10 cellular contexts compared by ENCODE assay signal in the genomic region with DNA sequence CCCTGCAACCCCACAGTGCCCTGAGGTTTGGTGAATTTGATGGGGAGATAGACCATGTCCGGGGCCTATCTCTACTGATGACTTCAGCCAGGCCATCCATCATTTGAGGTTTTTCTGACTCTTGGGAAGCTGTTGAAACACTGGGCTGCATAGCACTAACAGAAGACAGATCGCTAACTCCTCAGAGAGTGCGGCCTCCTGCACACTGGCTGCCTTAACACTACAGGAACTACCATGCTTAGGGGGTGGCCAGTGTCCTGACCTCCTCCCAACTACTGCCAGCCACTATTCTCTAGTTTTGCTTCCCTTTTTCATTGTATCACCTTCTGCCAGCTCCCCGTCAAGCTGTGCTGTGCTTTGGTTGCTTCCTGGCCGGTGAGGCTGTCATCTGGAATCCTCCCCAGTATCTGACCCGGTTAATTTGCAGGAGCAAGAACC. TPM values are rescaled to one million over a fixed set of nuclear protein-coding genes. Genes with fewer than 3 reads are reported as not detected.
DNase-seq lines count a peak whose midpoint lies in the region; TF ChIP-seq lines count a peak whose summit lies in the region.
"Had no signal": no experiment of that assay in that cellular context is flagged by ENCODE, and none has a peak within 500 bp of the region (broad histone marks: within the 10 kb centered on the region; RNA-seq: fewer than 3 reads in every experiment).

No MANE protein-coding gene starts in this region.

- peaks cover 45% of the 10 kb centered on the region for H3K36me3 Mint-ChIP-seq in activated CD4-positive, alpha-beta memory T cell treated with anti-CD3 and anti-CD28 coated beads for 36 hours
- peaks cover 29% of the 10 kb centered on the region for H3K36me3 Mint-ChIP-seq in activated CD4-positive, alpha-beta memory T cell treated with anti-CD3 and anti-CD28 coated beads, Interleukin-2, amount 10 ng/mL, durations not matched to agents 7 days and 5 days (ENCODE audit: low read depth)
- H3K36me3 Mint-ChIP-seq in brain (peaks cover 33% of the 10 kb centered on the region), mesothelial cell of epicardium (peaks cover 13% of the 10 kb centered on the region)

- no peak overlapping the region for H3K4me2 ChIP-seq in MM.1S (ENCODE audit: low read depth, low read length)

- H3K9me3 ChIP-seq in transverse colon (no peaks in the 10 kb centered on the region), testis (no peaks in the 10 kb centered on the region), MM.1S (replicated peaks; ENCODE audit: insufficient read depth, low read length) (no peaks in the 10 kb centered on the region)

- WGBS in transverse colon (ENCODE audit: low coverage in 1 of 2), 2 donors: 71% methylated on average over 6 of the region's 6 CpGs; no CpG with 5 or more reads in 1 of the 2 donors
- WGBS in testis, 2 donors: 39 to 60% methylated on average over 6 of the region's 6 CpGs

- H3K27ac ChIP-seq in transverse colon: peak overlapping the region; percentile 69 to 87 (median 76)
- peak overlapping the region in 1 of 2 donors; percentile 73 for H3K27ac ChIP-seq in testis
- H3K27ac ChIP-seq in MM.1S (ENCODE audit: low read length): no peak overlapping the region
- H3K27ac ChIP-seq: HL-60 had no signal

- POLR2A ChIA-PET in activated CD4-positive, alpha-beta memory T cell treated with anti-CD3 and anti-CD28 coated beads for 36 hours (lab: Charles Lee): no interaction called here
- POLR2A ChIA-PET in activated CD4-positive, alpha-beta memory T cell treated with anti-CD3 and anti-CD28 coated beads, Interleukin-2, amount 10 ng/mL, durations not matched to agents 7 days and 5 days (lab: Charles Lee): no interaction called here

- no peaks in the 10 kb centered on the region for H3K9me2 ChIP-seq in MM.1S (replicated peaks; ENCODE audit: insufficient read depth, low read length)

- DNase-seq in activated CD4-positive, alpha-beta memory T cell treated with anti-CD3 and anti-CD28 coated beads for 36 hours: no peak
- no peak for DNase-seq in activated CD4-positive, alpha-beta memory T cell treated with anti-CD3 and anti-CD28 coated beads, Interleukin-2, amount 10 ng/mL, durations not matched to agents 7 days and 5 days
- DNase-seq in mesothelial cell of epicardium (ENCODE audit: low spot score in 2 of 2, unreplicated experiment in 2 of 2): no peak
- DNase-seq in transverse colon: peak; percentile 26
- no peak for DNase-seq in NCI-H1436 (lab: John Stamatoyannopoulos, UW)
- no peak for DNase-seq in testis
- no peak for DNase-seq in MM.1S
- DNase-seq: central memory CD4-positive, alpha-beta T cell had no signal

- CTCF ChIA-PET in activated CD4-positive, alpha-beta memory T cell treated with anti-CD3 and anti-CD28 coated beads for 36 hours (lab: Charles Lee): no interaction called here
- CTCF ChIA-PET in activated CD4-positive, alpha-beta memory T cell treated with anti-CD3 and anti-CD28 coated beads, Interleukin-2, amount 10 ng/mL, durations not matched to agents 7 days and 5 days (lab: Charles Lee): interaction anchor here (1.0 kb wide), 1 partner anchor 404 kb away, joined by 4 read pairs; a partner anchor contains a TSS

- TF ChIP-seq EP300 in transverse colon (IDR thresholded peaks at IDR 0.05; ENCODE audit: low read depth): no peak

- no peaks in the 10 kb centered on the region for H3K79me2 ChIP-seq in MM.1S (ENCODE audit: low read length)

- H3K4me3 Mint-ChIP-seq in activated CD4-positive, alpha-beta memory T cell treated with anti-CD3 and anti-CD28 coated beads for 36 hours: no peak overlapping the region
- H3K4me3 Mint-ChIP-seq in activated CD4-positive, alpha-beta memory T cell treated with anti-CD3 and anti-CD28 coated beads, Interleukin-2, amount 10 ng/mL, durations not matched to agents 7 days and 5 days: no peak overlapping the region
- peak overlapping the region; percentile 5 to 72 (median 60) for H3K4me3 Mint-ChIP-seq in brain
- no peak overlapping the region for H3K4me3 Mint-ChIP-seq in mesothelial cell of epicardium

- H3K27me3 Mint-ChIP-seq in activated CD4-positive, alpha-beta memory T cell treated with anti-CD3 and anti-CD28 coated beads for 36 hours: no peaks in the 10 kb centered on the region
- H3K27me3 Mint-ChIP-seq in activated CD4-positive, alpha-beta memory T cell treated with anti-CD3 and anti-CD28 coated beads, Interleukin-2, amount 10 ng/mL, durations not matched to agents 7 days and 5 days: no peaks in the 10 kb centered on the region
- no peaks in the 10 kb centered on the region for H3K27me3 Mint-ChIP-seq in brain
- H3K27me3 Mint-ChIP-seq in mesothelial cell of epicardium (ENCODE audit: low read depth): no peaks in the 10 kb centered on the region

- H3K4me3 ChIP-seq in transverse colon (no peak overlapping the region), testis (no peak overlapping the region), MM.1S (ENCODE audit: low read length) (no peak overlapping the region)

- in situ Hi-C loops in transverse colon (cut with MboI; ENCODE audit: low pct_ligation_motif_present in 1 of 4, low pct_unique_long_range_greater_than_20kb in 1 of 4, low sequenced_read_pairs in 3 of 4): no loop called here

- peak overlapping the region; percentile 51 for H3K27ac Mint-ChIP-seq in activated CD4-positive, alpha-beta memory T cell treated with anti-CD3 and anti-CD28 coated beads for 36 hours
- no peak overlapping the region for H3K27ac Mint-ChIP-seq in activated CD4-positive, alpha-beta memory T cell treated with anti-CD3 and anti-CD28 coated beads, Interleukin-2, amount 10 ng/mL, durations not matched to agents 7 days and 5 days
- H3K27ac Mint-ChIP-seq in brain: peak overlapping the region; percentile 87 to 95 (median 92)
- H3K27ac Mint-ChIP-seq in mesothelial cell of epicardium: peak overlapping the region; percentile 55

- TF ChIP-seq CTCF in brain (conservative IDR thresholded peaks at IDR 0.05) (no peak), mesothelial cell of epicardium (IDR thresholded peaks at IDR 0.05; ENCODE audit: unreplicated experiment) (no peak), transverse colon (IDR thresholded peaks at IDR 0.05) (no peak), testis (IDR thresholded peaks at IDR 0.05) (no peak), MM.1S (IDR thresholded peaks at IDR 0.05; ENCODE audit: low read length) (no peak)

- no peak overlapping the region for H3K9ac ChIP-seq in MM.1S (ENCODE audit: low read length)

- H3F3A ChIP-seq in MM.1S (ENCODE audit: insufficient read depth, low read length): no peaks in the 10 kb centered on the region

- H2AFZ ChIP-seq in MM.1S (ENCODE audit: low read length): no peak overlapping the region

- H3K4me1 Mint-ChIP-seq in activated CD4-positive, alpha-beta memory T cell treated with anti-CD3 and anti-CD28 coated beads for 36 hours (ENCODE audit: low read depth): peaks cover 3% of the 10 kb centered on the region
- H3K4me1 Mint-ChIP-seq in activated CD4-positive, alpha-beta memory T cell treated with anti-CD3 and anti-CD28 coated beads, Interleukin-2, amount 10 ng/mL, durations not matched to agents 7 days and 5 days: peaks cover 2% of the 10 kb centered on the region
- H3K4me1 Mint-ChIP-seq in brain: peaks cover 69% of the 10 kb centered on the region
- H3K4me1 Mint-ChIP-seq in mesothelial cell of epicardium: peaks cover 41% of the 10 kb centered on the region

- H3K9me3 Mint-ChIP-seq in activated CD4-positive, alpha-beta memory T cell treated with anti-CD3 and anti-CD28 coated beads for 36 hours: no peaks in the 10 kb centered on the region
- H3K9me3 Mint-ChIP-seq in activated CD4-positive, alpha-beta memory T cell treated with anti-CD3 and anti-CD28 coated beads, Interleukin-2, amount 10 ng/mL, durations not matched to agents 7 days and 5 days: no peaks in the 10 kb centered on the region
- H3K9me3 Mint-ChIP-seq in brain: no peaks in the 10 kb centered on the region
- no peaks in the 10 kb centered on the region for H3K9me3 Mint-ChIP-seq in mesothelial cell of epicardium

- TF ChIP-seq POLR2A in transverse colon (IDR thresholded peaks at IDR 0.05) (no peak), testis (IDR thresholded peaks at IDR 0.05) (no peak)

- H3K27me3 ChIP-seq in transverse colon: no peaks in the 10 kb centered on the region
- H3K27me3 ChIP-seq in testis: no peaks in the 10 kb centered on the region
- H3K27me3 ChIP-seq in MM.1S (replicated peaks; ENCODE audit: insufficient read depth, low read length): no peaks in the 10 kb centered on the region

- H3K4me1 ChIP-seq in transverse colon: peaks cover 19 to 51% (median 40%) of the 10 kb centered on the region in 4 donors
- H3K4me1 ChIP-seq in testis: peaks cover 27% of the 10 kb centered on the region
- no peaks in the 10 kb centered on the region for H3K4me1 ChIP-seq in MM.1S (ENCODE audit: low read length)

- intact Hi-C loops in activated CD4-positive, alpha-beta memory T cell treated with anti-CD3 and anti-CD28 coated beads for 36 hours (cut with micrococcal nuclease): no loop called here
- intact Hi-C loops in transverse colon (cut with DNase I; ENCODE audit: low total_unique reads): loop anchor here (2.0 kb wide), 1 partner anchor 28 kb away; no protein-coding TSS in a partner anchor
- intact Hi-C loops in testis (cut with DNase I; ENCODE audit: low total_unique reads): no loop called here

- H4K20me1 ChIP-seq in MM.1S (ENCODE audit: insufficient read depth, low read length): no peaks in the 10 kb centered on the region

- H3K36me3 ChIP-seq in transverse colon: no peaks in the 10 kb centered on the region
- H3K36me3 ChIP-seq in testis (ENCODE audit: low read depth, missing control alignments): no peaks in the 10 kb centered on the region
- H3K36me3 ChIP-seq in MM.1S (replicated peaks; ENCODE audit: insufficient read depth, low read length): no peaks in the 10 kb centered on the region

RNA-seq across cellular contexts. Expression of a gene that starts 57.1 kb away (rescaled TPM):
- total RNA-seq in activated CD4-positive, alpha-beta memory T cell treated with anti-CD3 and anti-CD28 coated beads for 36 hours: 10 to 100 TPM; 42.0 to 43.2 TPM
- total RNA-seq in activated CD4-positive, alpha-beta memory T cell treated with anti-CD3 and anti-CD28 coated beads, Interleukin-2, amount 10 ng/mL, durations not matched to agents 7 days and 5 days: 10 to 100 TPM; 25.2 to 29.6 TPM
- polyA plus RNA-seq in brain (ENCODE audit: insufficient read depth, low read depth, low replicate concordance): 102 TPM
- 29.9 to 32.0 TPM (median 30.5 TPM) in 3 replicates for total RNA-seq in mesothelial cell of epicardium
- total RNA-seq in transverse colon: 10 to 100 TPM; 33.0 to 57.8 (median 54.5) TPM
- 1 to 10 TPM; 8.5 to 9.4 TPM for total RNA-seq in testis
- polyA plus RNA-seq in testis (ENCODE audit: insufficient read depth, low read depth, low replicate concordance): 9.5 TPM

Comparison
In these comparisons a context has a peak if more than half of its experiments do, and no peak if none do; other contexts are left out.
1. H3K4me3 Mint-ChIP-seq: peak in brain (5 of 5); none in activated CD4-positive, alpha-beta memory T cell treated with anti-CD3 and anti-CD28 coated beads for 36 hours (single experiment), activated CD4-positive, alpha-beta memory T cell treated with anti-CD3 and anti-CD28 coated beads, Interleukin-2, amount 10 ng/mL, durations not matched to agents 7 days and 5 days (single experiment) and mesothelial cell of epicardium (single experiment).